In the genomic region with DNA sequence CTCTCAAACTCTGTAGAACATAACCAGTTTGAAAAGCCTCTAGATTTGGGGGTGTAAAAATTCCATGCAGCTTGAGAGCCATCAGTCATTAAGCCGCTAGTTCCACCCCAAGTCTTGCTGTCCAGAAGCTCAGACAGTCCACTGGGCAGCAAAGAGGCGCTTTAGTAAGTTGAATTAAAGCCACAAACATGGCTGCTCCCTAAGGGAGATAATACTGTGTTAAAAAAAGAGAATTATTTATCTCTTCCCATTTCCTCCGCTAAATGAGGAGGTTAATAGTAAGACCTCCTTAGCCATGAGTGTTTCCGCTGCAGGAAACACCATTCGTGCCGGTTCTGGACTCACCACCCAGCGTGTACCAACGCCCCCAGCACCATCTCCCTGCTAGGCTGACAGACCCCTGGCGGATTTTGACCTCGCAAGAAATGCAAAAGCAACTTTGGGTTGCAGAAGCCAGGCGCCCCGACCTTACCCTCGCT, we compare ENCODE assay signal across 8 cellular contexts. TPM values are rescaled to one million over a fixed set of nuclear protein-coding genes. Genes with fewer than 3 reads are reported as not detected.
A peak's percentile ranks its signal among the peaks of the same experiment; 100 is the strongest.
DNase-seq lines count a peak whose midpoint lies in the region; ATAC-seq and TF ChIP-seq lines count a peak whose summit lies in the region.

No MANE protein-coding gene starts in this region.

- no peaks in the 10 kb centered on the region for H3K9me3 ChIP-seq in right atrium auricular region

- peaks cover 0 to 39% of the 10 kb centered on the region in 2 donors for H3K4me1 ChIP-seq in right atrium auricular region

- peak overlapping the region; percentile 88 to 89 for H3K27ac ChIP-seq in right atrium auricular region

- TF ChIP-seq CTCF in right atrium auricular region (IDR thresholded peaks at IDR 0.05) = no peak
- no peak for TF ChIP-seq CTCF in retinal pigment epithelial cell (conservative IDR thresholded peaks at IDR 0.05; ENCODE audit: low read depth, low read length)

- H3K4me3 ChIP-seq in right atrium auricular region = peak overlapping the region; percentile 77 to 95
- peak overlapping the region; percentile 89 for H3K4me3 ChIP-seq in retinal pigment epithelial cell (ENCODE audit: low read length)

- H3K4me3 Mint-ChIP-seq in IgD-negative memory B cell = peak overlapping the region; percentile 90 to 97 (median 96)

- no peaks in the 10 kb centered on the region for H3K27me3 ChIP-seq in right atrium auricular region

- no peaks in the 10 kb centered on the region for H3K27me3 Mint-ChIP-seq in IgD-negative memory B cell

- peak overlapping the region; percentile 91 to 98 (median 94) for H3K27ac Mint-ChIP-seq in IgD-negative memory B cell
- H3K27ac Mint-ChIP-seq in activated naive CD4-positive, alpha-beta T cell treated with anti-CD3 and anti-CD28 coated beads, Interleukin-2, amount 50 U/mL, for 72 hours = peak overlapping the region; percentile 73 to 93

- H3K36me3 Mint-ChIP-seq in IgD-negative memory B cell = no peaks in the 10 kb centered on the region
- peaks cover 0 to 16% of the 10 kb centered on the region in 2 donors for H3K36me3 Mint-ChIP-seq in activated naive CD4-positive, alpha-beta T cell treated with anti-CD3 and anti-CD28 coated beads, Interleukin-2, amount 50 U/mL, for 72 hours

- no peaks in the 10 kb centered on the region for H3K36me3 ChIP-seq in right atrium auricular region

- peaks cover 32 to 38% (median 36%) of the 10 kb centered on the region in 3 donors for H3K4me1 Mint-ChIP-seq in IgD-negative memory B cell

- DNase-seq in NCI-H526 (lab: John Stamatoyannopoulos, UW) = peak; percentile 26 to 61
- no peak for DNase-seq in NCI-H526 treated with DMSO at 0.1 percent for 48 hours (lab: John Stamatoyannopoulos, UW)
- DNase-seq in activated naive CD4-positive, alpha-beta T cell treated with anti-CD3 and anti-CD28 coated beads, Interleukin-2, amount 50 U/mL, for 72 hours (ENCODE audit: low spot score in 2 of 2) = no peak
- DNase-seq in right atrium auricular region (ENCODE audit: low spot score) = no peak
- DNase-seq in retinal pigment epithelial cell (ENCODE audit: low read depth) = no peak
- DNase-seq in islet precursor cell = no peak

- H3K9me3 Mint-ChIP-seq in IgD-negative memory B cell = no peaks in the 10 kb centered on the region
- no peaks in the 10 kb centered on the region for H3K9me3 Mint-ChIP-seq in activated naive CD4-positive, alpha-beta T cell treated with anti-CD3 and anti-CD28 coated beads, Interleukin-2, amount 50 U/mL, for 72 hours

- peak; percentile 26 for ATAC-seq in GM21576 (IDR thresholded peaks at IDR 0.05; ENCODE audit: unreplicated experiment)
- ATAC-seq in activated naive CD4-positive, alpha-beta T cell treated with anti-CD3 and anti-CD28 coated beads, Interleukin-2, amount 50 U/mL, for 72 hours = peak; percentile 16 to 22

RNA-seq across cellular contexts. Expression of a gene that starts 0.5 kb away (rescaled TPM):
- polyA plus RNA-seq in IgD-negative memory B cell = 46.1 TPM
- 10 to 100 TPM; 28.8 to 62.5 TPM for total RNA-seq in activated naive CD4-positive, alpha-beta T cell treated with anti-CD3 and anti-CD28 coated beads, Interleukin-2, amount 50 U/mL, for 72 hours
- 10 to 100 TPM; 23.0 to 34.6 TPM for total RNA-seq in right atrium auricular region

RNA-seq across cellular contexts. Expression of a gene that starts 8.7 kb away (rescaled TPM):
- polyA plus RNA-seq in IgD-negative memory B cell = 17.4 TPM
- total RNA-seq in activated naive CD4-positive, alpha-beta T cell treated with anti-CD3 and anti-CD28 coated beads, Interleukin-2, amount 50 U/mL, for 72 hours = 10 to 100 TPM; 31.5 to 57.0 TPM
- total RNA-seq in right atrium auricular region = 10 to 100 TPM; 45.4 to 53.4 TPM

Comparison
In these comparisons a context has a peak if more than half of its experiments do, and no peak if none do; other contexts are left out.
1. DNase-seq: peak in NCI-H526 (2 of 2); none in NCI-H526 treated with DMSO at 0.1 percent for 48 hours (single experiment), activated naive CD4-positive, alpha-beta T cell treated with anti-CD3 and anti-CD28 coated beads, Interleukin-2, amount 50 U/mL, for 72 hours (0 of 2), right atrium auricular region (single experiment), retinal pigment epithelial cell (single experiment) and islet precursor cell (single experiment).